In genomic region chr15:68372291-68372811, GRCh38 we compare ENCODE assay signal across 8 cellular contexts. TPM values are rescaled to one million over a fixed set of nuclear protein-coding genes. Genes with fewer than 3 reads are reported as not detected.
DNase-seq lines count a peak whose midpoint lies in the region; ATAC-seq and TF ChIP-seq lines count a peak whose summit lies in the region.

No MANE protein-coding gene starts in this region.

- H3K27ac ChIP-seq in AG04450 (ENCODE audit: low read depth, low read length), result no peak overlapping the region
- no peak overlapping the region for H3K27ac ChIP-seq in body of pancreas

- H3K27ac Mint-ChIP-seq in HFFc6, result no peak overlapping the region

- CTCF ChIA-PET in AG04450 (lab: Charles Lee), result interaction anchor here (1.0 kb wide), 1 partner anchor 120 kb away, joined by 3 read pairs; no protein-coding TSS in a partner anchor

- peaks cover 5% of the 10 kb centered on the region for H3K27me3 Mint-ChIP-seq in HFFc6 (ENCODE audit: insufficient read depth)
- H3K27me3 Mint-ChIP-seq in activated T-cell treated with anti-CD3 and anti-CD28 coated beads, Interleukin-2, amount 50 U/mL, for 4 hours (ENCODE audit: low read depth), result peaks cover 9% of the 10 kb centered on the region

- TF ChIP-seq CTCF in AG04450 (IDR thresholded peaks at IDR 0.05; ENCODE audit: low read depth, low read length) (peak; percentile 49), HFFc6 (IDR thresholded peaks at IDR 0.05) (peak; percentile 68), body of pancreas (IDR thresholded peaks at IDR 0.05) (peak in 4 of 7 experiments; percentile 12 to 27 (median 15))

- no peak overlapping the region for H3K4me3 Mint-ChIP-seq in HFFc6
- no peak overlapping the region for H3K4me3 Mint-ChIP-seq in activated T-cell treated with anti-CD3 and anti-CD28 coated beads, Interleukin-2, amount 50 U/mL, for 4 hours

- H3K27me3 ChIP-seq in AG04450 (ENCODE audit: control insufficient read depth, insufficient read depth, low read length), result no peaks in the 10 kb centered on the region
- H3K27me3 ChIP-seq in body of pancreas, result no peaks in the 10 kb centered on the region

- H3K9me3 Mint-ChIP-seq in HFFc6, result no peaks in the 10 kb centered on the region
- no peaks in the 10 kb centered on the region for H3K9me3 Mint-ChIP-seq in activated T-cell treated with anti-CD3 and anti-CD28 coated beads, Interleukin-2, amount 50 U/mL, for 4 hours

- H3K4me3 ChIP-seq in AG04450 (ENCODE audit: low read depth, low read length) (no peak overlapping the region), body of pancreas (no peak overlapping the region)

- no peak for TF ChIP-seq POLR2A in body of pancreas (IDR thresholded peaks at IDR 0.05)

- H3K4me1 Mint-ChIP-seq in HFFc6 (ENCODE audit: low read depth), result peaks cover 13% of the 10 kb centered on the region
- H3K4me1 Mint-ChIP-seq in activated T-cell treated with anti-CD3 and anti-CD28 coated beads, Interleukin-2, amount 50 U/mL, for 4 hours (ENCODE audit: low read depth), result no peaks in the 10 kb centered on the region

- no peaks in the 10 kb centered on the region for H3K4me1 ChIP-seq in body of pancreas

- DNase-seq in AG04450 (ENCODE audit: low read depth, low spot score) (no peak), HFFc6 (peak; percentile 18), body of pancreas (peak in 1 of 4 donors; percentile 33), left lobe of liver (ENCODE audit: low spot score) (no peak), SIG-M5 (lab: John Stamatoyannopoulos, UW) (no peak), SK-N-DZ (ENCODE audit: low spot score) (no peak)
- no peak for DNase-seq in activated T-cell treated with anti-CD3 and anti-CD28 coated beads, Interleukin-2, amount 50 U/mL, for 4 hours

- no peak for ATAC-seq in body of pancreas
- peak; percentile 80 for ATAC-seq in left lobe of liver
- no peak for ATAC-seq in HG02884 (IDR thresholded peaks at IDR 0.05; ENCODE audit: unreplicated experiment)
- ATAC-seq in activated T-cell treated with anti-CD3 and anti-CD28 coated beads, Interleukin-2, amount 50 U/mL, for 4 hours, result no peak

- POLR2A ChIA-PET in AG04450 (lab: Yijun Ruan, JAX), result no interaction called here

- WGBS in body of pancreas, 2 donors, result 79 to 100% methylated on average over 1 to 12 of the region's 12 CpGs

- no peaks in the 10 kb centered on the region for H3K36me3 ChIP-seq in body of pancreas (replicated peaks in 1 of 2; ENCODE audit: insufficient read depth in 1 of 2, low read depth in 2 of 2)

- intact Hi-C loops in body of pancreas (cut with DNase I), result no loop called here

- H3K9me3 ChIP-seq in AG04450 (ENCODE audit: control insufficient read depth, insufficient read depth, low read length) (no peaks in the 10 kb centered on the region), body of pancreas (no peaks in the 10 kb centered on the region)

- H3K36me3 Mint-ChIP-seq in HFFc6 (ENCODE audit: low read depth), result no peaks in the 10 kb centered on the region
- no peaks in the 10 kb centered on the region for H3K36me3 Mint-ChIP-seq in activated T-cell treated with anti-CD3 and anti-CD28 coated beads, Interleukin-2, amount 50 U/mL, for 4 hours (ENCODE audit: insufficient read depth)

RNA-seq across cellular contexts. Expression of gene ITGA11, which starts 59.6 kb away (rescaled TPM):
- polyA plus RNA-seq in AG04450 (2011; rRNA removed), result 24.0 and 34.7 TPM in 2 replicates
- 24.5 and 25.0 TPM in 2 replicates for polyA minus RNA-seq in AG04450 (2011; rRNA and poly(A)+ RNA removed)
- total RNA-seq in HFFc6 (2021; fragmentation: NEBNext Ultra II Directional; extraction: Animal tissue kit (Norgen Biotek cat#: 25700)), result 1 to 10 TPM; 1.2 to 2.1 (median 1.4) TPM
- 1 to 10 TPM in 1 of 2 donors, under 1 TPM in 1; 0.99 to 1.0 TPM for total RNA-seq in body of pancreas
- total RNA-seq in left lobe of liver, result 0.88 TPM
- 0.48 and 0.77 TPM in 2 replicates for polyA plus RNA-seq in SK-N-DZ (2014; cell fraction: cytosol; rRNA removed)
- 0.21 and 0.76 TPM in 2 replicates for polyA plus RNA-seq in SK-N-DZ (2014; cell fraction: nucleus; rRNA removed)
- total RNA-seq in activated T-cell treated with anti-CD3 and anti-CD28 coated beads, Interleukin-2, amount 50 U/mL, for 4 hours, result under 1 TPM in 2 of 3 donors, not detected in 1; 0.05 to 0.21 TPM

Comparison
In these comparisons a context has a peak if more than half of its experiments do, and no peak if none do; other contexts are left out.
1. CTCF ChIP-seq: peak in every context shown above with its lines; median percentile 68 in HFFc6; 49 in AG04450; 15 in body of pancreas.